ENCODE assay signal across 12 cellular contexts in genomic region chr20:57402206-57403125, GRCh38. TPM values are rescaled to one million over a fixed set of nuclear protein-coding genes. Genes with fewer than 3 reads are reported as not detected.
DNase-seq lines count a peak whose midpoint lies in the region; ATAC-seq, FAIRE-seq and TF ChIP-seq lines count a peak whose summit lies in the region.
"Had no signal": no experiment of that assay in that cellular context is flagged by ENCODE, and none has a peak within 500 bp of the region (broad histone marks: within the 10 kb centered on the region; RNA-seq: fewer than 3 reads in every experiment).

No MANE protein-coding gene starts in this region.

- BruUV-seq in HepG2 (replicated peaks; lab: Mats Ljungman, UMichigan), result no TSS peak

- no peak for TF ChIP-seq POLR2A in HepG2 (IDR thresholded peaks at IDR 0.05; ENCODE audit: insufficient read depth in 1 of 2, low read depth in 2 of 2, low read length in 2 of 2)

- H3K79me2 ChIP-seq in HepG2 (ENCODE audit: insufficient read depth, low read length), result no peaks in the 10 kb centered on the region
- peaks cover 93% of the 10 kb centered on the region for H3K79me2 ChIP-seq in MM.1S (ENCODE audit: low read length)

- TF ChIP-seq RAD21 in HepG2 (CRISPR knock-in tag; IDR thresholded peaks at IDR 0.05), result no peak

- no peaks in the 10 kb centered on the region for H3K9me3 Mint-ChIP-seq in activated naive CD4-positive, alpha-beta T cell treated with anti-CD3 and anti-CD28 coated beads, Interleukin-2, amount 50 U/mL, for 24 hours
- H3K9me3 Mint-ChIP-seq in activated B cell treated with CpG ODN at 0.5 μM for 24 hours, result no peaks in the 10 kb centered on the region
- no peaks in the 10 kb centered on the region for H3K9me3 Mint-ChIP-seq in stimulated activated naive B cell treated with anti-CD40 and anti-IgM and Interleukin-4, amounts not matched to agents 10 μg/mL and 1 μg/mL and 100 μg/mL, for 72 hours

- no peak for TF ChIP-seq EP300 in HepG2 (IDR thresholded peaks at IDR 0.05; ENCODE audit: low read depth in 2 of 2, low read length in 2 of 2)
- no peak for TF ChIP-seq EP300 in HepG2 (CRISPR knock-in tag; IDR thresholded peaks at IDR 0.05; ENCODE audit: borderline replicate concordance)

- intact Hi-C loops in activated B cell treated with CpG ODN at 0.5 μM for 24 hours (cut with micrococcal nuclease) (no loop called here), HepG2 (cut with micrococcal nuclease; ENCODE audit: unreplicated experiment) (no loop called here)

- peak overlapping the region; percentile 67 for H3K4me3 Mint-ChIP-seq in activated naive CD4-positive, alpha-beta T cell treated with anti-CD3 and anti-CD28 coated beads, Interleukin-2, amount 50 U/mL, for 24 hours
- no peak overlapping the region for H3K4me3 Mint-ChIP-seq in activated B cell treated with CpG ODN at 0.5 μM for 24 hours
- H3K4me3 Mint-ChIP-seq in stimulated activated naive B cell treated with anti-CD40 and anti-IgM and Interleukin-4, amounts not matched to agents 10 μg/mL and 1 μg/mL and 100 μg/mL, for 72 hours, result peak overlapping the region in 1 of 2 donors; percentile 83

- H4K20me1 ChIP-seq in HepG2 (ENCODE audit: insufficient read depth, low read length) (no peaks in the 10 kb centered on the region; the same call in 1 of the 2 replicates), MM.1S (ENCODE audit: insufficient read depth, low read length) (peaks cover 79% of the 10 kb centered on the region)

- H3K4me3 ChIP-seq in HepG2 (replicated peaks in 1 of 3; ENCODE audit: insufficient read depth in 1 of 3, low read depth in 2 of 3, low read length in 3 of 3) (no peak overlapping the region), MM.1S (ENCODE audit: low read length) (no peak overlapping the region)
- H3K4me3 ChIP-seq: GM23248, skin epidermis had no signal

- POLR2A ChIA-PET in activated B cell treated with CpG ODN at 0.5 μM for 24 hours (lab: Charles Lee), result interaction anchor here (0.6 to 9.6 kb wide), 11 partner anchors 10 to 279 kb away, joined by 3 to 244 read pairs (median 9); partner anchors contain the start of gene RBM38
- POLR2A ChIA-PET in HepG2 (lab: Yijun Ruan, JAX), result no interaction called here

- H3K36me3 Mint-ChIP-seq in activated naive CD4-positive, alpha-beta T cell treated with anti-CD3 and anti-CD28 coated beads, Interleukin-2, amount 50 U/mL, for 24 hours, result peaks cover 11% of the 10 kb centered on the region
- H3K36me3 Mint-ChIP-seq in activated B cell treated with CpG ODN at 0.5 μM for 24 hours (ENCODE audit: low read depth), result peaks cover 80% of the 10 kb centered on the region
- peaks cover 49 to 59% of the 10 kb centered on the region in 2 donors for H3K36me3 Mint-ChIP-seq in stimulated activated naive B cell treated with anti-CD40 and anti-IgM and Interleukin-4, amounts not matched to agents 10 μg/mL and 1 μg/mL and 100 μg/mL, for 72 hours

- H3K9ac ChIP-seq in HepG2 (ENCODE audit: insufficient read depth, low read depth, low read length) (no peak overlapping the region), MM.1S (ENCODE audit: low read length) (no peak overlapping the region)
- H3K9ac ChIP-seq: GM23248 had no signal

- H3K4me1 ChIP-seq in HepG2 (ENCODE audit: insufficient read depth, low read length) (no peaks in the 10 kb centered on the region), MM.1S (ENCODE audit: low read length) (peaks cover 27% of the 10 kb centered on the region)

- TF ChIP-seq CTCF in activated B cell treated with CpG ODN at 0.5 μM for 24 hours (IDR thresholded peaks at IDR 0.05) (no peak), HepG2 (CRISPR knock-in tag; IDR thresholded peaks at IDR 0.05) (no peak), MM.1S (IDR thresholded peaks at IDR 0.05; ENCODE audit: low read length) (no peak)

- no peak for FAIRE-seq in HepG2 (lab: Jason Lieb, UNC)
- FAIRE-seq: astrocyte had no signal

- H3K36me3 ChIP-seq in HepG2 (replicated peaks in 1 of 2; ENCODE audit: control insufficient read depth in 1 of 2, insufficient read depth in 2 of 2, low read length in 2 of 2), result peaks cover 45 to 72% of the 10 kb centered on the region in 2 experiments
- H3K36me3 ChIP-seq in MM.1S (replicated peaks; ENCODE audit: insufficient read depth, low read length), result peaks cover 47% of the 10 kb centered on the region

- H3K27me3 ChIP-seq in HepG2 (ENCODE audit: control insufficient read depth in 1 of 2, insufficient read depth in 2 of 2, low read length in 2 of 2), result no peaks in the 10 kb centered on the region
- H3K27me3 ChIP-seq in MM.1S (replicated peaks; ENCODE audit: insufficient read depth, low read length), result no peaks in the 10 kb centered on the region

- peaks cover 65% of the 10 kb centered on the region for H3K4me1 Mint-ChIP-seq in activated naive CD4-positive, alpha-beta T cell treated with anti-CD3 and anti-CD28 coated beads, Interleukin-2, amount 50 U/mL, for 24 hours
- H3K4me1 Mint-ChIP-seq in activated B cell treated with CpG ODN at 0.5 μM for 24 hours, result peaks cover 80% of the 10 kb centered on the region
- peaks cover 56 to 75% of the 10 kb centered on the region in 2 donors for H3K4me1 Mint-ChIP-seq in stimulated activated naive B cell treated with anti-CD40 and anti-IgM and Interleukin-4, amounts not matched to agents 10 μg/mL and 1 μg/mL and 100 μg/mL, for 72 hours

- peak overlapping the region; percentile 17 for H3K27ac Mint-ChIP-seq in activated naive CD4-positive, alpha-beta T cell treated with anti-CD3 and anti-CD28 coated beads, Interleukin-2, amount 50 U/mL, for 24 hours
- peak overlapping the region; percentile 56 for H3K27ac Mint-ChIP-seq in activated B cell treated with CpG ODN at 0.5 μM for 24 hours
- H3K27ac Mint-ChIP-seq in stimulated activated naive B cell treated with anti-CD40 and anti-IgM and Interleukin-4, amounts not matched to agents 10 μg/mL and 1 μg/mL and 100 μg/mL, for 72 hours, result peak overlapping the region; percentile 67

- H2AFZ ChIP-seq in HepG2 (ENCODE audit: low read length), result no peak overlapping the region
- no peak overlapping the region for H2AFZ ChIP-seq in MM.1S (ENCODE audit: low read length)
- H2AFZ ChIP-seq: GM23248 had no signal

- H3K4me2 ChIP-seq in HepG2 (ENCODE audit: low read depth, low read length) (no peak overlapping the region), MM.1S (ENCODE audit: low read depth, low read length) (no peak overlapping the region)

- no peak for ATAC-seq in activated B cell treated with CpG ODN at 0.5 μM for 24 hours (ENCODE audit: low read depth)
- ATAC-seq in HepG2, result no peak
- no peak for ATAC-seq in stimulated activated naive B cell treated with anti-CD40 and anti-IgM and Interleukin-4, amounts not matched to agents 10 μg/mL and 1 μg/mL and 100 μg/mL, for 72 hours (replicated peaks)

- peaks cover 48% of the 10 kb centered on the region for H3F3A ChIP-seq in MM.1S (ENCODE audit: insufficient read depth, low read length)

- DNase-seq in activated naive CD4-positive, alpha-beta T cell treated with Interleukin-2 at 50 U/mL for 16 hours, result no peak
- no peak for DNase-seq in activated B cell treated with CpG ODN at 0.5 μM for 24 hours
- DNase-seq in HepG2 (ENCODE audit: low spot score), result no peak
- no peak for DNase-seq in stimulated activated naive B cell treated with anti-CD40 and anti-IgM and Interleukin-4, amounts not matched to agents 10 μg/mL and 1 μg/mL and 100 μg/mL, for 72 hours
- DNase-seq in MM.1S, result no peak
- no peak for DNase-seq in stimulated activated CD4-positive, alpha-beta T cell treated with anti-CD3 and anti-CD28 coated beads, Interleukin-2, amount 100 ng/mL, for 48 hours
- no peak for DNase-seq in hepatic stellate cell (ENCODE audit: low spot score)
- DNase-seq: GM23248, NCI-H1092 had no signal

- no peaks in the 10 kb centered on the region for H3K9me2 ChIP-seq in MM.1S (replicated peaks; ENCODE audit: insufficient read depth, low read length)

- H3K9me3 ChIP-seq in HepG2 (ENCODE audit: low read length), result no peaks in the 10 kb centered on the region
- H3K9me3 ChIP-seq in MM.1S (replicated peaks; ENCODE audit: insufficient read depth, low read length), result no peaks in the 10 kb centered on the region

- in situ Hi-C loops in HepG2 (cut with HindIII; ENCODE audit: extremely low pct_ligation_motif_present, low pct_unique_long_range_greater_than_20kb), result no loop called here

- 98% methylated on average over 27 of the region's 32 CpGs for WGBS in HepG2 (ENCODE audit: low lambda C conversion rate)

- no peaks in the 10 kb centered on the region for H3K27me3 Mint-ChIP-seq in activated naive CD4-positive, alpha-beta T cell treated with anti-CD3 and anti-CD28 coated beads, Interleukin-2, amount 50 U/mL, for 24 hours
- no peaks in the 10 kb centered on the region for H3K27me3 Mint-ChIP-seq in activated B cell treated with CpG ODN at 0.5 μM for 24 hours
- H3K27me3 Mint-ChIP-seq in stimulated activated naive B cell treated with anti-CD40 and anti-IgM and Interleukin-4, amounts not matched to agents 10 μg/mL and 1 μg/mL and 100 μg/mL, for 72 hours, result no peaks in the 10 kb centered on the region

- CTCF ChIA-PET in activated B cell treated with CpG ODN at 0.5 μM for 24 hours (lab: Charles Lee), result interaction anchor here (0.9 to 3.7 kb wide), 7 partner anchors 12 to 220 kb away, joined by 3 to 13 read pairs (median 4); no protein-coding TSS in a partner anchor
- CTCF ChIA-PET in HepG2 (lab: Yijun Ruan, JAX; ENCODE audit: low intra/inter-chr PET ratio, low total read pairs), result no interaction called here

- no peak overlapping the region for H3K27ac ChIP-seq in HepG2 (ENCODE audit: extremely low read length, insufficient read depth, low read length)
- H3K27ac ChIP-seq in MM.1S (ENCODE audit: low read length), result no peak overlapping the region
- H3K27ac ChIP-seq: GM23248, skin epidermis had no signal

RNA-seq across cellular contexts. Expression of gene RBM38, which starts 11.3 kb away (rescaled TPM):
- total RNA-seq in activated B cell treated with CpG ODN at 0.5 μM for 24 hours, result 69.6 and 70.7 TPM in 2 replicates
- total RNA-seq in HepG2 (2016; rRNA removed; fragmentation: Illumina TruSeq; extraction: Trizol), result 29.6 and 34.2 TPM in 2 replicates
- total RNA-seq in HepG2 (2016; cell fraction: cytosol; rRNA removed; fragmentation: Illumina TruSeq; extraction: Trizol; ENCODE audit: low read depth), result 29.5 and 32.8 TPM in 2 replicates
- 24.0 and 34.3 TPM in 2 replicates for total RNA-seq in HepG2 (2016; cell fraction: insoluble cytoplasmic fraction; rRNA removed; fragmentation: Illumina TruSeq; extraction: Trizol)
- 69.5 and 80.5 TPM in 2 replicates for total RNA-seq in HepG2 (2016; cell fraction: membrane; rRNA removed; fragmentation: Illumina TruSeq; extraction: Trizol)
- total RNA-seq in HepG2 (2016; cell fraction: nucleus; rRNA removed; fragmentation: Illumina TruSeq; extraction: Trizol), result 16.2 and 19.5 TPM in 2 replicates
- polyA plus RNA-seq in HepG2 (2011; rRNA removed), result 24.2 and 30.0 TPM in 2 replicates
- polyA plus RNA-seq in HepG2 (2011; cell fraction: cytosol; rRNA removed), result 25.8 and 35.6 TPM in 2 replicates
- polyA plus RNA-seq in HepG2 (2011; cell fraction: nucleus; rRNA removed), result 24.4 and 25.9 TPM in 2 replicates
- polyA plus RNA-seq in HepG2 (2012), result 13.9 and 24.8 TPM in 2 replicates
- polyA plus RNA-seq in HepG2 (2016; cell fraction: cytosol; fragmentation: Illumina TruSeq; extraction: Trizol; ENCODE audit: low read depth), result 44.0 and 53.1 TPM in 2 replicates
- 40.7 and 50.0 TPM in 2 replicates for polyA plus RNA-seq in HepG2 (2016; cell fraction: insoluble cytoplasmic fraction; fragmentation: Illumina TruSeq; extraction: Trizol; ENCODE audit: low read depth)
- 80.4 and 89.1 TPM in 2 replicates for polyA plus RNA-seq in HepG2 (2016; cell fraction: membrane; fragmentation: Illumina TruSeq; extraction: Trizol; ENCODE audit: low read depth)
- 34.0 and 39.8 TPM in 2 replicates for polyA plus RNA-seq in HepG2 (2016; cell fraction: nucleus; fragmentation: Illumina TruSeq; extraction: Trizol; ENCODE audit: insufficient read depth, low read depth)
- polyA minus RNA-seq in HepG2 (2011; rRNA and poly(A)+ RNA removed; ENCODE audit: low replicate concordance), result 9.8 and 33.7 TPM in 2 replicates
- 16.2 and 17.4 TPM in 2 replicates for polyA minus RNA-seq in HepG2 (2011; cell fraction: cytosol; rRNA and poly(A)+ RNA removed)
- polyA minus RNA-seq in HepG2 (2011; cell fraction: nucleus; rRNA and poly(A)+ RNA removed), result 6.2 and 7.1 TPM in 2 replicates

RNA-seq across cellular contexts. Expression of gene RAE1, which starts 51.4 kb away (rescaled TPM):
- 35.7 and 36.6 TPM in 2 replicates for total RNA-seq in activated B cell treated with CpG ODN at 0.5 μM for 24 hours
- total RNA-seq in HepG2 (2016; rRNA removed; fragmentation: Illumina TruSeq; extraction: Trizol), result 72.9 and 84.7 TPM in 2 replicates
- 7.0 TPM in 2 replicates for total RNA-seq in HepG2 (2016; cell fraction: cytosol; rRNA removed; fragmentation: Illumina TruSeq; extraction: Trizol; ENCODE audit: low read depth)
- 69.1 and 75.0 TPM in 2 replicates for total RNA-seq in HepG2 (2016; cell fraction: insoluble cytoplasmic fraction; rRNA removed; fragmentation: Illumina TruSeq; extraction: Trizol)
- total RNA-seq in HepG2 (2016; cell fraction: membrane; rRNA removed; fragmentation: Illumina TruSeq; extraction: Trizol), result 12.7 and 13.6 TPM in 2 replicates
- total RNA-seq in HepG2 (2016; cell fraction: nucleus; rRNA removed; fragmentation: Illumina TruSeq; extraction: Trizol), result 52.3 and 56.5 TPM in 2 replicates
- 29.2 and 36.1 TPM in 2 replicates for polyA plus RNA-seq in HepG2 (2011; rRNA removed)
- polyA plus RNA-seq in HepG2 (2011; cell fraction: cytosol; rRNA removed), result 38.8 and 67.0 TPM in 2 replicates
- polyA plus RNA-seq in HepG2 (2011; cell fraction: nucleus; rRNA removed), result 104 and 106 TPM in 2 replicates
- polyA plus RNA-seq in HepG2 (2012), result 40.7 and 46.9 TPM in 2 replicates
- 5.7 and 6.3 TPM in 2 replicates for polyA plus RNA-seq in HepG2 (2016; cell fraction: cytosol; fragmentation: Illumina TruSeq; extraction: Trizol; ENCODE audit: low read depth)
- 85.9 and 97.1 TPM in 2 replicates for polyA plus RNA-seq in HepG2 (2016; cell fraction: insoluble cytoplasmic fraction; fragmentation: Illumina TruSeq; extraction: Trizol; ENCODE audit: low read depth)
- polyA plus RNA-seq in HepG2 (2016; cell fraction: membrane; fragmentation: Illumina TruSeq; extraction: Trizol; ENCODE audit: low read depth), result 6.4 and 8.4 TPM in 2 replicates
- polyA plus RNA-seq in HepG2 (2016; cell fraction: nucleus; fragmentation: Illumina TruSeq; extraction: Trizol; ENCODE audit: insufficient read depth, low read depth), result 70.0 and 74.0 TPM in 2 replicates
- 47.5 and 58.8 TPM in 2 replicates for polyA minus RNA-seq in HepG2 (2011; rRNA and poly(A)+ RNA removed; ENCODE audit: low replicate concordance)
- polyA minus RNA-seq in HepG2 (2011; cell fraction: cytosol; rRNA and poly(A)+ RNA removed), result 20.8 and 32.8 TPM in 2 replicates
- polyA minus RNA-seq in HepG2 (2011; cell fraction: nucleus; rRNA and poly(A)+ RNA removed), result 119 and 124 TPM in 2 replicates

Comparison
In these comparisons a context has a peak if more than half of its experiments do, and no peak if none do; other contexts are left out.
1. H3K27ac Mint-ChIP-seq: peak in every context shown above with its lines; median percentile 67 in stimulated activated naive B cell treated with anti-CD40 and anti-IgM and Interleukin-4, amounts not matched to agents 10 μg/mL and 1 μg/mL and 100 μg/mL, for 72 hours; 56 in activated B cell treated with CpG ODN at 0.5 μM for 24 hours; 17 in activated naive CD4-positive, alpha-beta T cell treated with anti-CD3 and anti-CD28 coated beads, Interleukin-2, amount 50 U/mL, for 24 hours.